Comparison of ENCODE assay signal across 12 cellular contexts in the genomic region with DNA sequence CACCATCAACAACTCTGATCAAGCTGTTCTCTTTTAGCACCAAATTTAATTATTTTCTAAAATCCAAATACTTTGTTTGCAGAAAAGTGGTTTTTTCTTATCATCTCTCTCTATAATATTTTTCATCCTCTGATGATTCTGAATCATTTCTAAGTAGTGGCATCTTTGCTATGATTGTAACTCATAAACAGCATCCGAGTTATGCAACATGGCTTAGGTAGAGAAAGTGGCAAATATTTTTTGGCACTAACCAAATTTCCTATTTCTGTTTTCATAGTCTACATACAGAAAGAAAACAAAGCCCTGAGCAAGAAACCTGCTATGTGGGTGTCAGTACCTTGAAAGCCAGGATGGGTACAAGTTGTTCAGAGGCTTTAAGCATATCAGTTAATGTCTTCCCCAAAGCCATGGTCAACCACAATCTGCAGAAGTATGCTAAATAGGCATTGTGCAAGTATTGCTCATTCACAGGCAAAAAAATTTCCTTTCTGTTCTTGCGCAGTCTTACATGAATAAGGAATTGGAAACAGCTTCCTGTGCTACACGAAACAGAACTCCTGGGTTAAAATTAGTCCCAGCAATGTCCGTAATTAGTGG.
A peak's percentile ranks its signal among the peaks of the same experiment; 100 is the strongest.
DNase-seq lines count a peak whose midpoint lies in the region; ATAC-seq and TF ChIP-seq lines count a peak whose summit lies in the region.
"Had no signal": no experiment of that assay in that cellular context is flagged by ENCODE, and none has a peak within 500 bp of the region (broad histone marks: within the 10 kb centered on the region; RNA-seq: fewer than 3 reads in every experiment).

No MANE protein-coding gene starts in this region.

- ATAC-seq in lung (ENCODE audit: insufficient read depth, low FRiP score) (peak; percentile 47), HG03045 (IDR thresholded peaks at IDR 0.05; ENCODE audit: unreplicated experiment) (no peak)

- H3K4me1 ChIP-seq in lung (ENCODE audit: control insufficient read depth in 2 of 2, insufficient read depth in 2 of 2, low read length in 2 of 2) = no peaks in the 10 kb centered on the region

- H3K27ac ChIP-seq in lung (ENCODE audit: low read depth in 1 of 2, low read length in 1 of 2) = no peak overlapping the region
- H3K27ac ChIP-seq in coronary artery = no peak overlapping the region
- H3K27ac ChIP-seq: VCaP had no signal

- no peaks in the 10 kb centered on the region for H3K36me3 ChIP-seq in lung (ENCODE audit: control insufficient read depth in 2 of 2, insufficient read depth in 2 of 2, low read length in 2 of 2)

- no peak overlapping the region for H3K4me3 ChIP-seq in lung
- no peak overlapping the region for H3K4me3 ChIP-seq in coronary artery

- peak; percentile 74 for DNase-seq in AG20443 (ENCODE audit: low spot score)
- DNase-seq in M059J (ENCODE audit: low read depth) = peak; percentile 83
- peak; percentile 92 for DNase-seq in astrocyte of the hippocampus (ENCODE audit: low read depth, low spot score)
- no peak for DNase-seq in lung (ENCODE audit: low spot score)
- no peak for DNase-seq in cortex of kidney (lab: John Stamatoyannopoulos, UW)
- DNase-seq in coronary artery (ENCODE audit: low spot score) = no peak
- DNase-seq in NCI-H524 treated with DMSO at 0.1 percent for 48 hours (lab: John Stamatoyannopoulos, UW) = no peak
- DNase-seq: CD4-positive, CD25-positive, alpha-beta regulatory T cell; dermis blood vessel endothelial cell; NCI-H1436 had no signal

- no peaks in the 10 kb centered on the region for H3K27me3 ChIP-seq in lung (ENCODE audit: control insufficient read depth, insufficient read depth)

- TF ChIP-seq CTCF in lung (IDR thresholded peaks at IDR 0.05; ENCODE audit: control extremely low read depth, extremely low read depth) (no peak), coronary artery (IDR thresholded peaks at IDR 0.05) (no peak)

- 35 to 62% methylated on average over 4 of the region's 4 CpGs for WGBS in lung, 2 donors

- H3K9me3 ChIP-seq in lung (ENCODE audit: control insufficient read depth in 2 of 2, insufficient read depth in 1 of 2, low read length in 1 of 2) = no peaks in the 10 kb centered on the region

Comparison
In these comparisons a context has a peak if more than half of its experiments do, and no peak if none do; other contexts are left out.
1. DNase-seq: peak in AG20443 (single experiment), M059J (single experiment) and astrocyte of the hippocampus (single experiment); none in lung (single experiment), cortex of kidney (single experiment), coronary artery (single experiment) and NCI-H524 treated with DMSO at 0.1 percent for 48 hours (single experiment).